Comparison of ENCODE assay signal across 8 cellular contexts in the genomic region with DNA sequence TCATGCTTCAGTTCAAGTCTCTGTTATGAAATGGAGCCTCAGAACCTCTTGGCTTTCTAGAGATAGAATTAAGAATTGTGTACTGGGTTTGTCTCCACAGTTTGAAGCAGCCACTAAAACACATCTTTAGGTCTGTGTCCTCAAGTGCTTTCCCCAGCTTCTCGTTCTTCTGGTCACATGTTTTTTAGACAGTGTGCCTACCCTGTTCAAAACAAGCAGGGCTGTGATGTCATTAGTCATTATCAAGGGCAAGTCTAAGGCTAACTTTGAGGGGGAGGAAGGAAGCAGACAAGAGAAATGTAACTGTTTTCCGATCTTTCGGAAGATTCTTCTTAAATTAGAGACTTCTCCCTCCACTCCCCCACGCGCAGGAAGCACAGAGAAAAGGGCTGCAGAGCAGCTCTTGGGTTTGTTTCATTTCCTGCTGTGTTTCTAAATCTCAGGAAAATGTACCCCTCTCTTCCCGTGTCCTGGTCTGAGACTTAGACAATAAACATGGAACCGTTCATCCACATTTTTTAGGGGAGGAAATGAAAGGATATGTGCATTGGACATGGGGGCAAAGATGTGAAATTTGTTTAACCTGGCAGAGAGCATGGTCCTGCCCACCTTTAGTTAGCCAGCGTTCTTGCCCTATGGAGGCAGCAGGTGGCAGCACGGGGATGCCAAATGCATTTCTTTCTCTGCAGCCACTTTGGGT. TPM values are rescaled to one million over a fixed set of nuclear protein-coding genes. Genes with fewer than 3 reads are reported as not detected.
DNase-seq lines count a peak whose midpoint lies in the region; ATAC-seq, FAIRE-seq and TF ChIP-seq lines count a peak whose summit lies in the region.

No MANE protein-coding gene starts in this region.

- no peak overlapping the region for H2AFZ ChIP-seq in IMR-90 (replicated peaks; ENCODE audit: low read length, poor library complexity)

- in situ Hi-C loops in IMR-90 (cut with MboI; ENCODE audit: low sequenced_read_pairs), result loop anchor here (5.0 kb wide), 1 partner anchor 43 kb away; no protein-coding TSS in a partner anchor
- in situ Hi-C loops in astrocyte of the cerebellum (cut with HindIII; ENCODE audit: low sequenced_read_pairs), result no loop called here

- intact Hi-C loops in IMR-90 (cut with micrococcal nuclease) (loop anchor here (1.0 to 10.0 kb wide), 5 partner anchors 87 to 593 kb away; a partner anchor contains a TSS), kidney (cut with DNase I) (no loop called here)

- TF ChIP-seq CTCF in IMR-90 (conservative IDR thresholded peaks at IDR 0.05; ENCODE audit: low read depth, low read length) (peak; percentile 75), astrocyte of the cerebellum (IDR thresholded peaks at IDR 0.05; ENCODE audit: low read depth, low read length, missing control alignments) (peak; percentile 76), kidney (IDR thresholded peaks at IDR 0.05; ENCODE audit: borderline replicate concordance, extremely low read depth, insufficient read depth) (peak; percentile 65)

- H3K56ac ChIP-seq in IMR-90 (ENCODE audit: extremely low read depth, insufficient read depth, low read length), result peak overlapping the region; percentile 21; the same call in 1 of the 2 replicates

- WGBS in IMR-90 (ENCODE audit: extremely low coverage in 2 of 2, insufficient read length in 1 of 2), 2 experiments, result no CpG with 5 or more reads among the region's 9 CpGs

- peaks cover 35 to 58% of the 10 kb centered on the region in 2 experiments for H3K79me1 ChIP-seq in IMR-90 (ENCODE audit: low read depth in 1 of 2, low read length in 2 of 2)

- H3K4me3 ChIP-seq in IMR-90 (ENCODE audit: insufficient read depth, low read depth, low read length) (no peak overlapping the region), astrocyte of the cerebellum (ENCODE audit: low read depth, low read length) (no peak overlapping the region), kidney (ENCODE audit: low read length in 2 of 2) (peak overlapping the region; percentile 5 to 7)

- peaks cover 3% of the 10 kb centered on the region; the same call in 1 of the 2 replicates for H4K20me1 ChIP-seq in IMR-90 (ENCODE audit: insufficient read depth, low read length)

- DNase-seq in DMS79 treated with DMSO at 0.1 percent for 48 hours (lab: John Stamatoyannopoulos, UW) (peak; percentile 58), IMR-90 (peak; percentile 39), SW480 (ENCODE audit: low spot score) (peak; percentile 55), astrocyte of the cerebellum (ENCODE audit: low read depth) (no peak), kidney (no peak)
- peak; percentile 44 for DNase-seq in stimulated activated CD4-positive, alpha-beta T cell treated with anti-CD3 and anti-CD28 coated beads, Interleukin-4, amount 100 ng/mL, for 24 hours

- H2BK20ac ChIP-seq in IMR-90 (ENCODE audit: low read depth, low read length), result peak overlapping the region; percentile 22; the same call in 1 of the 2 replicates

- H3K4ac ChIP-seq in IMR-90 (ENCODE audit: low read depth, low read length), result peak overlapping the region; percentile 51; the same call in 1 of the 2 replicates

- no peak overlapping the region for H2AK9ac ChIP-seq in IMR-90 (replicated peaks; ENCODE audit: low read depth, low read length, poor library complexity)

- peaks cover 14% of the 10 kb centered on the region for H3K36me3 ChIP-seq in IMR-90 (ENCODE audit: control insufficient read depth, insufficient read depth, low read length)
- H3K36me3 ChIP-seq in kidney (ENCODE audit: control insufficient read depth in 1 of 2, insufficient read depth in 2 of 2, low read length in 2 of 2), result peaks cover 0 to 12% of the 10 kb centered on the region in 2 donors

- H4K8ac ChIP-seq in IMR-90 (ENCODE audit: low read depth in 2 of 2, low read length in 2 of 2), result peak overlapping the region in 1 of 2 experiments; percentile 26; a peak in 1 of 4 replicates

- H2BK120ac ChIP-seq in IMR-90 (ENCODE audit: low read depth, low read length), result peak overlapping the region; percentile 44; the same call in 1 of the 2 replicates

- H3K9me3 ChIP-seq in IMR-90 (ENCODE audit: control insufficient read depth, insufficient read depth, low read length), result no peaks in the 10 kb centered on the region
- no peaks in the 10 kb centered on the region for H3K9me3 ChIP-seq in kidney (ENCODE audit: control insufficient read depth in 1 of 2, low read length in 2 of 2)

- TF ChIP-seq RAD21 in IMR-90 (IDR thresholded peaks at IDR 0.05; ENCODE audit: low read length), result peak; percentile 85

- peak overlapping the region; percentile 9 for H4K91ac ChIP-seq in IMR-90 (ENCODE audit: insufficient read depth, low read depth, low read length)

- peak overlapping the region; percentile 24; the same call in 1 of the 2 replicates for H3K14ac ChIP-seq in IMR-90 (replicated peaks; ENCODE audit: low read depth, low read length)

- POLR2A ChIA-PET in IMR-90 (lab: Charles Lee; ENCODE audit: unreplicated experiment), result interaction anchor here (2.0 kb wide), 1 partner anchor 45 kb away, joined by 4 read pairs; no protein-coding TSS in a partner anchor

- H3K9ac ChIP-seq in IMR-90 (ENCODE audit: low read depth, low read length) (peak overlapping the region; percentile 69), kidney (ENCODE audit: low read length in 2 of 2) (no peak overlapping the region)

- no peaks in the 10 kb centered on the region for H3K27me3 ChIP-seq in IMR-90 (ENCODE audit: control insufficient read depth, insufficient read depth, low read length)

- peak overlapping the region; percentile 67; the same call in 1 of the 2 replicates for H2AK5ac ChIP-seq in IMR-90 (ENCODE audit: low read depth, low read length)

- TF ChIP-seq POLR2A in IMR-90 (IDR thresholded peaks at IDR 0.05; ENCODE audit: low read depth, low read length), result no peak

- 0 out of 2 replicates have a peak overlapping the region, but pooled peaks have one; percentile 21 for H4K5ac ChIP-seq in IMR-90 (ENCODE audit: low read depth, low read length)

- H2BK5ac ChIP-seq in IMR-90 (ENCODE audit: low read depth, low read length, poor library complexity, severe bottlenecking), result peak overlapping the region; percentile 59

- H3K27ac ChIP-seq in IMR-90 (ENCODE audit: insufficient read depth, low read length) (peak overlapping the region; percentile 73; the same call in 1 of the 2 replicates), kidney (ENCODE audit: low read depth in 2 of 2, low read length in 2 of 2) (peak overlapping the region; percentile 24 to 26)

- peak overlapping the region; percentile 82 for H3K4me2 ChIP-seq in IMR-90 (ENCODE audit: low read depth, low read length)

- no peak for FAIRE-seq in kidney (lab: Jason Lieb, UNC)

- CTCF ChIA-PET in IMR-90 (lab: Yijun Ruan, JAX), result interaction anchor here (0.5 to 1.8 kb wide), 6 partner anchors 27 to 223 kb away, joined by 3 to 6 read pairs (median 3); a partner anchor contains a TSS

- H2BK15ac ChIP-seq in IMR-90 (ENCODE audit: low read depth, low read length), result peak overlapping the region; percentile 38; the same call in 2 of the 3 replicates

- peaks cover 19% of the 10 kb centered on the region; the same call in 1 of the 2 replicates for H3K9me1 ChIP-seq in IMR-90 (ENCODE audit: insufficient read depth, low read length)

- no peak for ATAC-seq in IMR-90 (ENCODE audit: low read depth)
- no peak for ATAC-seq in GM21381 (IDR thresholded peaks at IDR 0.05; ENCODE audit: unreplicated experiment)
- no peak for ATAC-seq in GM21447 (IDR thresholded peaks at IDR 0.05; ENCODE audit: unreplicated experiment)

- peak overlapping the region; percentile 66; the same call in 1 of the 2 replicates for H3K23ac ChIP-seq in IMR-90 (ENCODE audit: low read depth, low read length)

- dilution Hi-C loops in IMR-90 (cut with HindIII; ENCODE audit: low sequenced_read_pairs, unreplicated experiment), result no loop called here

- H3K4me1 ChIP-seq in IMR-90 (ENCODE audit: control insufficient read depth, insufficient read depth, low read length) (peaks cover 22% of the 10 kb centered on the region), kidney (ENCODE audit: control insufficient read depth in 1 of 2, insufficient read depth in 1 of 2, low read depth in 1 of 2, low read length in 2 of 2) (peaks cover 8 to 12% of the 10 kb centered on the region in 2 donors)

- H3K18ac ChIP-seq in IMR-90 (ENCODE audit: low read depth, low read length), result peak overlapping the region; percentile 28

- BruUV-seq in IMR-90 (replicated peaks; lab: Mats Ljungman, UMichigan), result no TSS peak

TF ChIP-seq in IMR-90, 13 proteins besides CTCF, POLR2A, EP300 and RAD21:
- peak; percentile 69 for TF ChIP-seq SMC3 (IDR thresholded peaks at IDR 0.05; ENCODE audit: low read depth, low read length)
- TF ChIP-seq MAFK (IDR thresholded peaks at IDR 0.05; ENCODE audit: low read depth, low read length), result no peak

RNA-seq across cellular contexts. Expression of gene AKIP1, which starts 3.1 kb away (rescaled TPM):
- total RNA-seq in IMR-90 (2012; rRNA removed), result 27.8 and 33.9 TPM in 2 replicates
- 30.6 and 36.0 TPM in 2 replicates for polyA plus RNA-seq in IMR-90 (2012; rRNA removed)
- 41.0 and 45.6 TPM in 2 replicates for polyA plus RNA-seq in IMR-90 (2012; cell fraction: cytosol; rRNA removed)
- 18.1 and 30.7 TPM in 2 replicates for polyA plus RNA-seq in IMR-90 (2012; cell fraction: nucleus; rRNA removed; ENCODE audit: low replicate concordance)
- 23.7 TPM for total RNA-seq in kidney
- 27.3 TPM for polyA plus RNA-seq in kidney (ENCODE audit: insufficient read depth, low read depth, low replicate concordance)

RNA-seq across cellular contexts. Expression of gene C11orf16, which starts 18.6 kb away (rescaled TPM):
- total RNA-seq in IMR-90 (2012; rRNA removed), result not detected in 2 replicates
- not detected in 2 replicates for polyA plus RNA-seq in IMR-90 (2012; rRNA removed)
- not detected in 2 replicates for polyA plus RNA-seq in IMR-90 (2012; cell fraction: cytosol; rRNA removed)
- polyA plus RNA-seq in IMR-90 (2012; cell fraction: nucleus; rRNA removed; ENCODE audit: low replicate concordance), result not detected in 2 replicates
- total RNA-seq in kidney, result 0.91 TPM
- 0.28 TPM for polyA plus RNA-seq in kidney (ENCODE audit: insufficient read depth, low read depth, low replicate concordance)

RNA-seq across cellular contexts. Expression of gene ASCL3, which starts 28.7 kb away (rescaled TPM):
- total RNA-seq in IMR-90 (2012; rRNA removed), result not detected in 2 replicates
- polyA plus RNA-seq in IMR-90 (2012; rRNA removed), result not detected in 2 replicates
- polyA plus RNA-seq in IMR-90 (2012; cell fraction: cytosol; rRNA removed), result not detected in 2 replicates
- not detected in 2 replicates for polyA plus RNA-seq in IMR-90 (2012; cell fraction: nucleus; rRNA removed; ENCODE audit: low replicate concordance)
- not detected for total RNA-seq in kidney
- not detected for polyA plus RNA-seq in kidney (ENCODE audit: insufficient read depth, low read depth, low replicate concordance)

RNA-seq across cellular contexts. Expression of gene TMEM9B, which starts 50.1 kb away (rescaled TPM):
- total RNA-seq in IMR-90 (2012; rRNA removed) (25.6 and 40.0 TPM in 2 replicates), kidney (64.4 TPM)
- polyA plus RNA-seq in IMR-90 (2012; rRNA removed) (20.3 and 24.6 TPM in 2 replicates), kidney (ENCODE audit: insufficient read depth, low read depth, low replicate concordance) (73.0 TPM)
- polyA plus RNA-seq in IMR-90 (2012; cell fraction: cytosol; rRNA removed), result 9.2 and 10.0 TPM in 2 replicates
- 2.2 and 8.8 TPM in 2 replicates for polyA plus RNA-seq in IMR-90 (2012; cell fraction: nucleus; rRNA removed; ENCODE audit: low replicate concordance)

Comparison
In these comparisons a context has a peak if more than half of its experiments do, and no peak if none do; other contexts are left out.
1. DNase-seq: peak in DMS79 treated with DMSO at 0.1 percent for 48 hours (single experiment), IMR-90 (single experiment), SW480 (single experiment) and stimulated activated CD4-positive, alpha-beta T cell treated with anti-CD3 and anti-CD28 coated beads, Interleukin-4, amount 100 ng/mL, for 24 hours (single experiment); none in astrocyte of the cerebellum (single experiment) and kidney (single experiment).
2. H3K4me3 ChIP-seq: peak in kidney (2 of 2); none in IMR-90 (single experiment) and astrocyte of the cerebellum (single experiment).
3. Peak in every context shown above with its lines, with median percentiles within 50 percentile points of each other: CTCF ChIP-seq.